ENCODE assay signal across 22 cellular contexts in genomic region chr2:40227200-40227599, GRCh38.
DNase-seq lines count a peak whose midpoint lies in the region; TF ChIP-seq lines count a peak whose summit lies in the region.
"Had no signal": no experiment of that assay in that cellular context is flagged by ENCODE, and none has a peak within 500 bp of the region (broad histone marks: within the 10 kb centered on the region; RNA-seq: fewer than 3 reads in every experiment).

No MANE protein-coding gene starts in this region.

- H3K4me1 Mint-ChIP-seq in HFFc6 (ENCODE audit: low read depth) = peaks cover 69% of the 10 kb centered on the region
- peaks cover 57% of the 10 kb centered on the region for H3K4me1 Mint-ChIP-seq in brain
- H3K4me1 Mint-ChIP-seq in osteocyte (ENCODE audit: unreplicated experiment) = peaks cover 19% of the 10 kb centered on the region
- H3K4me1 Mint-ChIP-seq: activated B cell treated with CpG ODN at 0.5 μM for 24 hours; activated T-helper 17 cell treated with anti-CD3 and anti-CD28 coated beads, Interleukin-2, amount 50 U/mL, for 72 hours; CD4-positive, CD25-positive, alpha-beta regulatory T cell had no signal

- TF ChIP-seq CTCF in HFFc6 (IDR thresholded peaks at IDR 0.05) = no peak
- TF ChIP-seq CTCF in brain (conservative IDR thresholded peaks at IDR 0.05) = no peak
- no peak for TF ChIP-seq CTCF in osteocyte (IDR thresholded peaks at IDR 0.05)

- H3K4me3 Mint-ChIP-seq in HFFc6 = no peak overlapping the region; the same call in 1 of the 2 replicates
- H3K4me3 Mint-ChIP-seq in brain = peak overlapping the region in 3 of 5 experiments; percentile 1 to 17 (median 4)
- no peak overlapping the region for H3K4me3 Mint-ChIP-seq in osteocyte (ENCODE audit: unreplicated experiment)
- H3K4me3 Mint-ChIP-seq: activated B cell treated with CpG ODN at 0.5 μM for 24 hours; activated CD4-positive, alpha-beta memory T cell treated with anti-CD3 and anti-CD28 coated beads for 36 hours; activated T-helper 17 cell treated with anti-CD3 and anti-CD28 coated beads, Interleukin-2, amount 50 U/mL, for 72 hours; CD4-positive, CD25-positive, alpha-beta regulatory T cell had no signal

- H3K27ac Mint-ChIP-seq in HFFc6 (peak overlapping the region; percentile 35), brain (peak overlapping the region in 4 of 5 experiments; percentile 60 to 85 (median 78)), osteocyte (ENCODE audit: unreplicated experiment) (peak overlapping the region; percentile 74)
- H3K27ac Mint-ChIP-seq: activated B cell treated with CpG ODN at 0.5 μM for 24 hours; activated CD4-positive, alpha-beta memory T cell treated with anti-CD3 and anti-CD28 coated beads for 36 hours; activated naive CD4-positive, alpha-beta T cell treated with anti-CD3 and anti-CD28 coated beads, Interleukin-2, amount 50 U/mL, for 72 hours; activated T-helper 17 cell treated with anti-CD3 and anti-CD28 coated beads, Interleukin-2, amount 50 U/mL, for 72 hours; CD4-positive, CD25-positive, alpha-beta regulatory T cell had no signal

- H3K36me3 ChIP-seq in HAP-1 (replicated peaks) = no peaks in the 10 kb centered on the region
- H3K36me3 ChIP-seq: lower lobe of right lung, transverse colon had no signal

- H3K36me3 Mint-ChIP-seq in HFFc6 (ENCODE audit: low read depth) = peaks cover 29% of the 10 kb centered on the region
- H3K36me3 Mint-ChIP-seq in brain = peaks cover 29% of the 10 kb centered on the region
- H3K36me3 Mint-ChIP-seq in osteocyte (ENCODE audit: unreplicated experiment) = no peaks in the 10 kb centered on the region
- H3K36me3 Mint-ChIP-seq: activated CD4-positive, alpha-beta memory T cell treated with anti-CD3 and anti-CD28 coated beads for 36 hours; activated naive CD4-positive, alpha-beta T cell treated with anti-CD3 and anti-CD28 coated beads, Interleukin-2, amount 50 U/mL, for 72 hours; CD4-positive, CD25-positive, alpha-beta regulatory T cell had no signal

- no peak overlapping the region for H3K4me3 ChIP-seq in HAP-1
- H3K4me3 ChIP-seq: K562, lower lobe of right lung, transverse colon had no signal

- peaks cover 11% of the 10 kb centered on the region for H3K4me1 ChIP-seq in HAP-1
- H3K4me1 ChIP-seq: lower lobe of right lung had no signal

- no peaks in the 10 kb centered on the region for H3K27me3 ChIP-seq in HAP-1 (ENCODE audit: low read depth)
- H3K27me3 ChIP-seq: transverse colon had no signal

- no peaks in the 10 kb centered on the region for H3K9me3 ChIP-seq in HAP-1
- H3K9me3 ChIP-seq: lower lobe of right lung, transverse colon had no signal

- DNase-seq in HFFc6 (no peak), NCI-H2107 (lab: John Stamatoyannopoulos, UW) (peak; percentile 12), osteocyte (ENCODE audit: extremely low spot score, unreplicated experiment) (no peak), amniotic stem cell (lab: John Stamatoyannopoulos, UW) (no peak), HAP-1 (ENCODE audit: low spot score in 2 of 2) (no peak), NCI-H524 (lab: John Stamatoyannopoulos, UW) (no peak)
- DNase-seq: activated B cell treated with CpG ODN at 0.5 μM for 24 hours; activated CD4-positive, alpha-beta memory T cell treated with anti-CD3 and anti-CD28 coated beads for 36 hours; activated CD8-positive, alpha-beta memory T cell treated with anti-CD3 and anti-CD28 coated beads, Interleukin-2, amount 50 U/mL, for 48 hours; aorta; CD4-positive, CD25-positive, alpha-beta regulatory T cell; effector CD8-positive, alpha-beta T cell; GDM1; lower lobe of right lung; NCI-H1436; posterior cingulate gyrus; Right ventricle myocardium superior; transverse colon had no signal

- no peaks in the 10 kb centered on the region for H3K9me3 Mint-ChIP-seq in HFFc6
- peaks cover 0 to 28% (median 13%) of the 10 kb centered on the region in 5 experiments for H3K9me3 Mint-ChIP-seq in brain
- H3K9me3 Mint-ChIP-seq in osteocyte (ENCODE audit: unreplicated experiment) = no peaks in the 10 kb centered on the region
- H3K9me3 Mint-ChIP-seq: activated B cell treated with CpG ODN at 0.5 μM for 24 hours had no signal

- H3K27me3 Mint-ChIP-seq in HFFc6 (ENCODE audit: insufficient read depth) (no peaks in the 10 kb centered on the region; the same call in 1 of the 2 replicates), brain (no peaks in the 10 kb centered on the region), osteocyte (ENCODE audit: unreplicated experiment) (no peaks in the 10 kb centered on the region)
- H3K27me3 Mint-ChIP-seq: activated B cell treated with CpG ODN at 0.5 μM for 24 hours; activated CD4-positive, alpha-beta memory T cell treated with anti-CD3 and anti-CD28 coated beads for 36 hours; activated T-helper 17 cell treated with anti-CD3 and anti-CD28 coated beads, Interleukin-2, amount 50 U/mL, for 72 hours; CD4-positive, CD25-positive, alpha-beta regulatory T cell had no signal

- in situ Hi-C loops in HAP-1 (cut with MboI; ENCODE audit: low sequenced_read_pairs) = no loop called here

Comparison
In these comparisons a context has a peak if more than half of its experiments do, and no peak if none do; other contexts are left out.
1. H3K4me3 Mint-ChIP-seq: peak in brain (3 of 5); none in HFFc6 (single experiment) and osteocyte (single experiment).
2. Peak in every context shown above with its lines, with median percentiles within 50 percentile points of each other: H3K27ac Mint-ChIP-seq.